10 cellular contexts compared by ENCODE assay signal in the genomic region with DNA sequence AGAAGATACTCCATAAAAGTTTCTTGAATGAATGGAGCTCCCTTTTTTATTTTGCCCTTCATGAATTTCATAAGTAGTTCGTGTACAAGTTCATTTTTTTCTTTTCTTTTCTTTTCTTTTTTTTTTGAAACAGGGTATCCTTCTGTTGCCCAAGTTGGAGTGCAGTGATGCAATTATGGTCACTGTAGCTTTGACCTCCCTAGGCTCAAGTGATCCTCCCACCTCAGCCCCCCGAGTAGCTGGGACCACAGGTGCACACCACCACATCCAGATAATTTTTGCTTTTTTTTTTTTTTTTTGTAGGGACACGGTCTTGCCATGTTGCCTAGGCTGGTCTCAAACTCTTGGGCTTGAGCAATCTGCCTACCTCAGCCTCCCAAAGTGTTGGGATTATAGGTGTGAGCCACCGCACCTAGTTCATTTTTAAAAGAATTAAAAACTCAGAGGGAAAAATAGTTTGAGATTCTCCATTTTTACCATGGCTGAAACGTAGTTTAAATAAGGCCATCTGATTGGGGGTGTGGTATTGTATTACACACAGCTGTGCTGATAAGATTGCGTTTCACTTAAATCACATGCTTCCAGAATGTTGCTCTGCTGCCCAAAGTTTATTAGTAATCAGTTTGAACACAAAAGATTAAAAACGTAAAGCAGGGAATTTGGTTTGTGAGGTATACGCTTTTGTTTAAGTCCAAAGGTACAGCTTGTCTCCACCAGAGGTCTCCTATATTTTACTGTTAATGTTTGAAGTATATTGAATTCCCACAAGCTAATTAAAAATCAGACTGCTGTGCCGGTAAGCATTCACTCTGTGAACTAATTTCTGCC.
DNase-seq lines count a peak whose midpoint lies in the region; ATAC-seq and TF ChIP-seq lines count a peak whose summit lies in the region.
"Had no signal": no experiment of that assay in that cellular context is flagged by ENCODE, and none has a peak within 500 bp of the region (broad histone marks: within the 10 kb centered on the region; RNA-seq: fewer than 3 reads in every experiment).

No MANE protein-coding gene starts in this region.

- H3K4me1 Mint-ChIP-seq in H9: peaks cover 14 to 22% of the 10 kb centered on the region in 2 experiments

- no peak overlapping the region for H4K5ac ChIP-seq in H9 (ENCODE audit: insufficient read length, low read depth, low read length)

- H4K20me1 ChIP-seq in H9 (ENCODE audit: control insufficient read depth, insufficient read depth, insufficient read length) (peaks cover 2% of the 10 kb centered on the region), osteoblast (ENCODE audit: insufficient read depth, low read length) (no peaks in the 10 kb centered on the region)

- H3K4me2 ChIP-seq in H9 (ENCODE audit: insufficient read depth, insufficient read length, low read length) (no peak overlapping the region), osteoblast (ENCODE audit: insufficient read depth, low read length) (no peak overlapping the region)

- no peak overlapping the region for H3T11ph ChIP-seq in H9 (ENCODE audit: low read length)

- no peak overlapping the region for H3K4me3 ChIP-seq in SJCRH30
- H3K4me3 ChIP-seq in duodenal mucosa (ENCODE audit: low read depth in 1 of 2, low read length in 2 of 2): no peak overlapping the region
- no peak overlapping the region for H3K4me3 ChIP-seq in osteoblast (ENCODE audit: insufficient read depth, low read length)

- H2BK20ac ChIP-seq in H9 (ENCODE audit: low read depth, low read length, poor library complexity, severe bottlenecking): no peak overlapping the region

- H3K27me3 ChIP-seq in H9 (ENCODE audit: insufficient read depth, low read length) (no peaks in the 10 kb centered on the region), SJCRH30 (no peaks in the 10 kb centered on the region), duodenal mucosa (ENCODE audit: control insufficient read depth in 1 of 2, insufficient read depth in 2 of 2, low read length in 2 of 2) (no peaks in the 10 kb centered on the region), osteoblast (ENCODE audit: insufficient read depth, low read length) (no peaks in the 10 kb centered on the region)

- no peaks in the 10 kb centered on the region for H3K23me2 ChIP-seq in H9 (ENCODE audit: insufficient read length, low read depth, low read length, poor library complexity, severe bottlenecking)

- H3K79me2 ChIP-seq in H9 (ENCODE audit: insufficient read depth, low read length) (no peaks in the 10 kb centered on the region), osteoblast (ENCODE audit: insufficient read depth, low read length) (no peaks in the 10 kb centered on the region)

- no peak overlapping the region for H3K56ac ChIP-seq in H9 (ENCODE audit: insufficient read length, low read depth, low read length)

- no peak overlapping the region for H3K23ac ChIP-seq in H9 (ENCODE audit: insufficient read length, low read depth, low read length)

- H3K4me3 Mint-ChIP-seq in H9: no peak overlapping the region

- H4K91ac ChIP-seq in H9 (ENCODE audit: insufficient read length, low read depth, low read length): no peak overlapping the region

- no peak overlapping the region for H2AK5ac ChIP-seq in H9 (ENCODE audit: insufficient read length, low read length)

- H3K9me3 ChIP-seq in H9 (ENCODE audit: control insufficient read depth, low read depth, low read length) (no peaks in the 10 kb centered on the region), SJCRH30 (replicated peaks) (no peaks in the 10 kb centered on the region), duodenal mucosa (ENCODE audit: control insufficient read depth in 1 of 2, low read length in 2 of 2) (no peaks in the 10 kb centered on the region), osteoblast (ENCODE audit: low read depth, low read length) (no peaks in the 10 kb centered on the region)

- H2BK120ac ChIP-seq in H9 (ENCODE audit: low read depth, low read length, poor library complexity, severe bottlenecking): no peak overlapping the region

- no peaks in the 10 kb centered on the region for H3K79me1 ChIP-seq in H9 (ENCODE audit: insufficient read depth, low read depth, low read length, poor library complexity, severe bottlenecking)

- DNase-seq in H9: no peak
- no peak for DNase-seq in SJCRH30
- no peak for DNase-seq in osteoblast (ENCODE audit: insufficient read length, low spot score, missing footprints)
- DNase-seq: NCI-H2029 had no signal

- H2AFZ ChIP-seq in H9 (ENCODE audit: low read length) (no peak overlapping the region), osteoblast (ENCODE audit: low read length) (no peak overlapping the region)

- no peak overlapping the region for H2BK5ac ChIP-seq in H9 (ENCODE audit: insufficient read length, low read length)

- no peak overlapping the region for H3K18ac ChIP-seq in H9 (ENCODE audit: insufficient read length, low read depth, low read length)

- no peak overlapping the region for H2BK12ac ChIP-seq in H9 (ENCODE audit: insufficient read length, low read depth, low read length)

- no peak for ATAC-seq in GM21717 (IDR thresholded peaks at IDR 0.05; ENCODE audit: unreplicated experiment)
- no peak for ATAC-seq in HG03045 (IDR thresholded peaks at IDR 0.05; ENCODE audit: unreplicated experiment)
- ATAC-seq in HG03039 (IDR thresholded peaks at IDR 0.05; ENCODE audit: unreplicated experiment): no peak
- ATAC-seq: HCT116 had no signal

- H3K27ac ChIP-seq in H9 (ENCODE audit: insufficient read length, low read depth, low read length) (no peak overlapping the region), SJCRH30 (peak overlapping the region; percentile 21; the same call in 1 of the 2 replicates), duodenal mucosa (ENCODE audit: low read depth, low read length) (no peak overlapping the region), osteoblast (ENCODE audit: low read depth, low read length) (peak overlapping the region; percentile 26)
- H3K27ac ChIP-seq: HL-60 had no signal

- H3K4me1 ChIP-seq in H9 (ENCODE audit: insufficient read depth, low read length) (no peaks in the 10 kb centered on the region; the same call in 1 of the 2 replicates), SJCRH30 (peaks cover 50% of the 10 kb centered on the region), duodenal mucosa (ENCODE audit: control insufficient read depth in 1 of 2, insufficient read depth in 2 of 2, low read length in 2 of 2) (peaks cover 52 to 55% of the 10 kb centered on the region in 2 donors), osteoblast (ENCODE audit: insufficient read depth, low read length) (peaks cover 44% of the 10 kb centered on the region)

- no peak overlapping the region for H2BK15ac ChIP-seq in H9 (ENCODE audit: low read depth, low read length)

- WGBS in H9 (ENCODE audit: extremely low coverage, insufficient read length, low lambda C conversion rate): no CpG with 5 or more reads among the region's 9 CpGs

- no peak overlapping the region for H4K8ac ChIP-seq in H9 (replicated peaks; ENCODE audit: insufficient read length, low read depth, low read length)

- no peak overlapping the region; a peak in 1 of 7 replicates for H3K27ac Mint-ChIP-seq in H9

- H3K9ac ChIP-seq in H9 (ENCODE audit: extremely low read depth, insufficient read length, low read length): no peak overlapping the region
- peak overlapping the region; percentile 19 to 57 for H3K9ac ChIP-seq in duodenal mucosa (ENCODE audit: low read depth in 1 of 2, low read length in 2 of 2)

- no peak overlapping the region for H3K14ac ChIP-seq in H9 (ENCODE audit: insufficient read depth, low read length)

- H3K9me3 Mint-ChIP-seq in H9: no peaks in the 10 kb centered on the region

- 0 out of 3 replicates have a peak, but pooled peaks have one; percentile 10 for TF ChIP-seq CTCF in H9 (conservative IDR thresholded peaks at IDR 0.05)
- TF ChIP-seq CTCF in osteoblast (IDR thresholded peaks at IDR 0.05; ENCODE audit: extremely low read depth, low read depth, low read length): no peak

- H3K36me3 ChIP-seq in SJCRH30 (no peaks in the 10 kb centered on the region), duodenal mucosa (ENCODE audit: control insufficient read depth in 1 of 2, insufficient read depth in 2 of 2, low read length in 2 of 2) (peaks cover 0 to 4% of the 10 kb centered on the region in 2 donors), osteoblast (ENCODE audit: insufficient read depth, low read length) (no peaks in the 10 kb centered on the region)

- no peaks in the 10 kb centered on the region for H3K36me3 Mint-ChIP-seq in H9 (ENCODE audit: insufficient read depth in 1 of 3, low read depth in 3 of 3)

- H3K4ac ChIP-seq in H9 (ENCODE audit: low read depth, low read length): no peak overlapping the region

- no peaks in the 10 kb centered on the region for H3K27me3 Mint-ChIP-seq in H9 (ENCODE audit: low read depth)

Comparison
In these comparisons a context has a peak if more than half of its experiments do, and no peak if none do; other contexts are left out.
1. H3K27ac ChIP-seq: peak in SJCRH30 (single experiment) and osteoblast (single experiment); none in H9 (single experiment) and duodenal mucosa (single experiment).